Comparison of ENCODE assay signal across 8 cellular contexts in genomic region chr16:50741225-50741807, GRCh38. TPM values are rescaled to one million over a fixed set of nuclear protein-coding genes. Genes with fewer than 3 reads are reported as not detected.
DNase-seq lines count a peak whose midpoint lies in the region; ATAC-seq, FAIRE-seq and TF ChIP-seq lines count a peak whose summit lies in the region.

No MANE protein-coding gene starts in this region.

- ATAC-seq in HG03520 (IDR thresholded peaks at IDR 0.05; ENCODE audit: unreplicated experiment): peak; percentile 84

- no peak for TF ChIP-seq CTCF in cardiac fibroblast (IDR thresholded peaks at IDR 0.05; ENCODE audit: low read depth, low read length)

- no peak overlapping the region for H3K27ac ChIP-seq in mesodermal cell (ENCODE audit: low read depth, low read length, severe bottlenecking)

- DNase-seq in GM12891 (ENCODE audit: insufficient read length, low spot score) (no peak), cardiac fibroblast (ENCODE audit: low read depth in 2 of 2) (no peak), activated gamma-delta T cell treated with Interleukin-2 at 50 U/mL for 16 hours (no peak), GM19240 (ENCODE audit: insufficient read length, low spot score) (no peak)
- DNase-seq in stimulated activated CD4-positive, alpha-beta T cell treated with anti-CD3 and anti-CD28 coated beads, Interleukin-4, amount 100 ng/mL, for 24 hours: no peak
- no peak for DNase-seq in activated CD4-positive, alpha-beta T cell treated with anti-CD3 and anti-CD28 coated beads, Interleukin-2, amount 50 U/mL, for 4 hours

- FAIRE-seq in GM12891 (lab: Jason Lieb, UNC): no peak

- H3K4me3 ChIP-seq in cardiac fibroblast (replicated peaks in 1 of 2; ENCODE audit: low read depth in 2 of 2, low read length in 2 of 2): peak overlapping the region; percentile 38 to 55
- H3K4me3 ChIP-seq in mesodermal cell (ENCODE audit: extremely low read depth, insufficient read depth, low read length, poor library complexity, severe bottlenecking): peak overlapping the region; percentile 67

- no peaks in the 10 kb centered on the region for H3K36me3 ChIP-seq in mesodermal cell (ENCODE audit: control insufficient read depth, insufficient read depth, low read length)

- peaks cover 4% of the 10 kb centered on the region for H3K4me1 ChIP-seq in mesodermal cell (ENCODE audit: control insufficient read depth, insufficient read depth, low read length, poor library complexity, severe bottlenecking)

- TF ChIP-seq POLR2A in GM12891 (IDR thresholded peaks at IDR 0.05; ENCODE audit: low read depth, low read length): peak; percentile 61; the same call in 1 of the 2 replicates

- H3K9me3 ChIP-seq in mesodermal cell (ENCODE audit: control insufficient read depth, low read length): no peaks in the 10 kb centered on the region

- WGBS in mesodermal cell (ENCODE audit: insufficient coverage in 2 of 2), 2 experiments: 15 to 23% methylated on average over 20 to 21 of the region's 24 CpGs

TF ChIP-seq in GM12891, 5 proteins besides CTCF, POLR2A, EP300 and RAD21:
- TF ChIP-seq SPI1 (IDR thresholded peaks at IDR 0.05; ENCODE audit: low read depth, low read length) (no peak), POLR2AphosphoS5 (IDR thresholded peaks at IDR 0.05; ENCODE audit: low read depth, low read length) (peak; percentile 66), POU2F2 (IDR thresholded peaks at IDR 0.05; ENCODE audit: low read depth, low read length) (no peak), PAX5 (IDR thresholded peaks at IDR 0.05; ENCODE audit: insufficient read depth, low read length, severe bottlenecking) (no peak), TAF1 (IDR thresholded peaks at IDR 0.05; ENCODE audit: low read depth, low read length) (peak; percentile 65; the same call in 1 of the 2 replicates)
TF ChIP-seq in GM12891: peak in this region for 2.

RNA-seq across cellular contexts. Expression of gene CYLD, which starts 0.6 kb away (rescaled TPM):
- polyA plus RNA-seq in GM12891 (2012; ENCODE audit: low read depth, missing spikeins): 57.1 TPM
- 13.9 TPM for polyA plus RNA-seq in mesodermal cell (2013, experiment 1 of 2)
- polyA plus RNA-seq in mesodermal cell (2013, experiment 2 of 2): 11.7 TPM

RNA-seq across cellular contexts. Expression of gene NOD2, which starts 47.9 kb away (rescaled TPM):
- 9.7 TPM for polyA plus RNA-seq in GM12891 (2012; ENCODE audit: low read depth, missing spikeins)
- polyA plus RNA-seq in mesodermal cell (2013, experiment 1 of 2): 0.07 TPM
- polyA plus RNA-seq in mesodermal cell (2013, experiment 2 of 2): 0.05 TPM
